1 cellular context compared by ENCODE assay signal in genomic region chr4:8385106-8385505, GRCh38.
TF ChIP-seq lines count a peak whose summit lies in the region.

No MANE protein-coding gene starts in this region.

TF ChIP-seq in WTC11, 78 proteins besides CTCF, POLR2A, EP300 and RAD21 (continued from another document):
- TF ChIP-seq FOXP4 (CRISPR knock-in tag; IDR thresholded peaks at IDR 0.05) (no peak), TEAD4 (CRISPR knock-in tag; IDR thresholded peaks at IDR 0.05) (no peak), ZNF317 (CRISPR knock-in tag; IDR thresholded peaks at IDR 0.05; ENCODE audit: borderline replicate concordance, low read depth) (no peak), GTF2I (CRISPR knock-in tag; conservative IDR thresholded peaks at IDR 0.05) (no peak), ZNF263 (CRISPR knock-in tag; IDR thresholded peaks at IDR 0.05; ENCODE audit: low read depth) (no peak), ZNF512 (CRISPR knock-in tag; IDR thresholded peaks at IDR 0.05; ENCODE audit: borderline replicate concordance) (no peak), TEAD1 (CRISPR knock-in tag; IDR thresholded peaks at IDR 0.05) (no peak), ZNF121 (CRISPR knock-in tag; IDR thresholded peaks at IDR 0.05) (no peak), NR3C1 (CRISPR knock-in tag; conservative IDR thresholded peaks at IDR 0.05; ENCODE audit: low read depth) (no peak), EMX1 (CRISPR knock-in tag; IDR thresholded peaks at IDR 0.05) (no peak), MXD4 (CRISPR knock-in tag; IDR thresholded peaks at IDR 0.05; ENCODE audit: borderline replicate concordance) (no peak)
TF ChIP-seq in WTC11: peak in this region for 0.
